ENCODE assay signal across 8 cellular contexts in the genomic region with DNA sequence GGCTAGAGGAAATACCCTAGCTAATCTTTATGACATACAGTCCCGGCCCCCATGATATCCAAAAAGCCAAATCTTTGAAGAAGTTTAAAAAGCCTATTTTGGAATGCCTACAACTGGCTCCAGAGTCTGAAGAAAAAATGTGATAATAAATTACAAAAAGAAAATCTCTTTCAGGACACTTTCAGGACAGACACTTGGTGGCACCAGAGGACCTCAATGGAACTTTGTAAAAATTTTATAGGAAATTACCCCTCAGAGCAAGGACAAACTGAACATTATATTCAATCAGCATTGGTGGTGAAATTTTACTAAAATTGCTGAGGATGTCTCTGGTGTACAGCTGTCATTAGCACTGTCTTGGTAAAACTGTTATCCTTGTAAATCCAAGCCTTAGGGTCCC.
A peak's percentile ranks its signal among the peaks of the same experiment; 100 is the strongest.
DNase-seq lines count a peak whose midpoint lies in the region; ATAC-seq, FAIRE-seq and TF ChIP-seq lines count a peak whose summit lies in the region.

No MANE protein-coding gene starts in this region.

- no peak overlapping the region for H3K9ac ChIP-seq in HCT116 (ENCODE audit: low read length)

- CTCF ChIA-PET in HCT116 (lab: Charles Lee), result interaction anchor here (1.4 kb wide), 1 partner anchor 79 kb away, joined by 5 read pairs; no protein-coding TSS in a partner anchor

- H3K4me3 ChIP-seq in HCT116 (replicated peaks in 1 of 2; ENCODE audit: low read depth in 1 of 2, low read length in 2 of 2) (no peak overlapping the region), tibial nerve (no peak overlapping the region)

- RAD21 ChIA-PET in HCT116 (lab: Charles Lee; ENCODE audit: low non-redundant PET in 1 of 2, low total read pairs in 2 of 2, uncharacterized antibody in 2 of 2, unreplicated experiment in 2 of 2), result no interaction called here

- H3K9me2 ChIP-seq in HCT116 (ENCODE audit: insufficient read depth), result no peaks in the 10 kb centered on the region

- TF ChIP-seq RAD21 in HCT116 (IDR thresholded peaks at IDR 0.05; ENCODE audit: low read depth), result peak; percentile 81

- H3K27me3 ChIP-seq in HCT116 (ENCODE audit: insufficient read depth, low read length) (no peaks in the 10 kb centered on the region), tibial nerve (no peaks in the 10 kb centered on the region)

- intact Hi-C loops in HCT116 (cut with micrococcal nuclease), result loop anchor here (1.0 to 10.0 kb wide), 3 partner anchors 80 to 971 kb away; no protein-coding TSS in a partner anchor

- H3K36me3 ChIP-seq in HCT116 (ENCODE audit: control insufficient read depth in 1 of 2, insufficient read depth in 2 of 2, low read length in 2 of 2) (no peaks in the 10 kb centered on the region), tibial nerve (no peaks in the 10 kb centered on the region)

- no peak overlapping the region for H3K4me2 ChIP-seq in HCT116 (ENCODE audit: low read length)

- H3K27ac ChIP-seq in C4-2B (no peak overlapping the region), HCT116 (ENCODE audit: low read depth, low read length) (no peak overlapping the region), tibial nerve (no peak overlapping the region)

- DNase-seq in HCT116 (ENCODE audit: low read depth, low spot score), result peak; percentile 8
- peak; percentile 3 to 7 for DNase-seq in lung microvascular endothelial cell (ENCODE audit: low read depth in 2 of 2)
- DNase-seq in NCI-H1436 treated with DMSO at 0.1 percent for 48 hours (lab: John Stamatoyannopoulos, UW), result no peak
- DNase-seq in nucleus accumbens (lab: John Stamatoyannopoulos, UW), result no peak
- no peak for DNase-seq in tibial nerve (ENCODE audit: low spot score in 2 of 2)
- no peak for DNase-seq in NCI-H2081 (lab: John Stamatoyannopoulos, UW)

- 10 to 20% methylated on average over 1 of the region's 1 CpG for WGBS in tibial nerve, 2 donors

- no peak for TF ChIP-seq EP300 in tibial nerve (IDR thresholded peaks at IDR 0.05)

- no peaks in the 10 kb centered on the region for H3K9me3 ChIP-seq in HCT116 (ENCODE audit: control insufficient read depth in 1 of 2, insufficient read depth in 1 of 2, low read depth in 1 of 2, low read length in 2 of 2)
- no peaks in the 10 kb centered on the region for H3K9me3 ChIP-seq in tibial nerve

- no TSS peak for BruUV-seq in HCT116 (replicated peaks; lab: Mats Ljungman, UMichigan)

- TF ChIP-seq CTCF in C4-2B (conservative IDR thresholded peaks at IDR 0.05), result peak; percentile 56
- peak; percentile 55 to 69 (median 68) for TF ChIP-seq CTCF in HCT116 (IDR thresholded peaks at IDR 0.05 in 2 of 3, conservative IDR thresholded peaks at IDR 0.05 in 1 of 3; ENCODE audit: borderline replicate concordance in 1 of 3, insufficient read depth in 1 of 3, low read depth in 2 of 3, low read length in 2 of 3)
- peak in 1 of 5 experiments; percentile 17 for TF ChIP-seq CTCF in tibial nerve (IDR thresholded peaks at IDR 0.05)

- peak; percentile 49 for FAIRE-seq in TTC549 (lab: Jason Lieb, UNC)

- H2AFZ ChIP-seq in HCT116 (ENCODE audit: low read depth, low read length, poor library complexity, severe bottlenecking), result peak overlapping the region; percentile 34

- no peaks in the 10 kb centered on the region for H3K79me2 ChIP-seq in HCT116 (ENCODE audit: insufficient read depth, low read length)

- H4K20me1 ChIP-seq in HCT116 (ENCODE audit: insufficient read depth), result no peaks in the 10 kb centered on the region

- TF ChIP-seq POLR2A in HCT116 (IDR thresholded peaks at IDR 0.05; ENCODE audit: borderline replicate concordance, extremely low read depth, insufficient read depth, insufficient read length) (no peak), tibial nerve (IDR thresholded peaks at IDR 0.05) (no peak)

- H3K4me1 ChIP-seq in HCT116 (ENCODE audit: control insufficient read depth in 1 of 2, insufficient read depth in 2 of 2, low read length in 2 of 2) (no peaks in the 10 kb centered on the region), tibial nerve (no peaks in the 10 kb centered on the region)

- ATAC-seq in HCT116, result peak; percentile 66

- POLR2A ChIA-PET in HCT116 (lab: Charles Lee), result no interaction called here

TF ChIP-seq in HCT116, 20 proteins besides CTCF, POLR2A, EP300 and RAD21:
- TF ChIP-seq FOSL1 (IDR thresholded peaks at IDR 0.05; ENCODE audit: low read depth), result no peak
- TF ChIP-seq TCF7L2 (IDR thresholded peaks at IDR 0.05; ENCODE audit: borderline replicate concordance, extremely low read depth, insufficient read depth, insufficient read length), result no peak
- no peak for TF ChIP-seq ZFX (IDR thresholded peaks at IDR 0.05)
- no peak for TF ChIP-seq CEBPB (IDR thresholded peaks at IDR 0.05; ENCODE audit: low read depth)
- TF ChIP-seq EZH2phosphoT487 (IDR thresholded peaks at IDR 0.05; ENCODE audit: borderline replicate concordance), result no peak
- no peak for TF ChIP-seq POLR2AphosphoS5 (IDR thresholded peaks at IDR 0.05; ENCODE audit: low read depth, low read length)
- TF ChIP-seq SIN3A (IDR thresholded peaks at IDR 0.05; ENCODE audit: low read depth), result no peak
- TF ChIP-seq ELF1 (IDR thresholded peaks at IDR 0.05; ENCODE audit: borderline replicate concordance, low read depth), result no peak

Comparison
In these comparisons a context has a peak if more than half of its experiments do, and no peak if none do; other contexts are left out.
1. DNase-seq: peak in HCT116 (single experiment) and lung microvascular endothelial cell (2 of 2); none in NCI-H1436 treated with DMSO at 0.1 percent for 48 hours (single experiment), nucleus accumbens (0 of 56), tibial nerve (0 of 2) and NCI-H2081 (0 of 2).